In genomic region chr5:10563940-10564837, GRCh38 we compare ENCODE assay signal across 8 cellular contexts. TPM values are rescaled to one million over a fixed set of nuclear protein-coding genes. Genes with fewer than 3 reads are reported as not detected.
DNase-seq lines count a peak whose midpoint lies in the region; ATAC-seq lines count a peak whose summit lies in the region.

Gene ANKRD33B (plus strand): TSS chr5:10564070. CDS start chr5:10564468, 398 bp downstream.

- CTCF ChIA-PET in activated CD4-positive, alpha-beta T cell treated with anti-CD3 and anti-CD28 coated beads for 36 hours (lab: Charles Lee): no interaction called here

- intact Hi-C loops in activated CD4-positive, alpha-beta T cell treated with anti-CD3 and anti-CD28 coated beads for 36 hours (cut with DNase I, micrococcal nuclease): loop anchor here (1.0 to 10.0 kb wide), 12 partner anchors 15 to 314 kb away; partner anchors contain the start of genes MARCHF6 (in 2 of the 2), CCT5 (in 1 of the 2), DAP (in 1 of the 2) and ROPN1L (in 1 of the 2)

- peak; percentile 67 for DNase-seq in A172 (ENCODE audit: low spot score)
- peak; percentile 80 for DNase-seq in NCI-H446 treated with DMSO at 0.1 percent for 48 hours (lab: John Stamatoyannopoulos, UW)
- peak; percentile 90 for DNase-seq in activated CD4-positive, alpha-beta T cell treated with anti-CD3 and anti-CD28 coated beads for 36 hours
- peak; percentile 25 for DNase-seq in cortex of kidney (lab: John Stamatoyannopoulos, UW)
- DNase-seq in memory B cell (ENCODE audit: low spot score in 2 of 2): peak; percentile 81 to 84
- DNase-seq in stimulated activated CD8-positive, alpha-beta memory T cell treated with anti-CD3 and anti-CD28 coated beads, Interleukin-15, amount 100 ng/mL, for 48 hours (ENCODE audit: low read depth in 2 of 2): peak; percentile 68 to 72

- POLR2A ChIA-PET in activated CD4-positive, alpha-beta T cell treated with anti-CD3 and anti-CD28 coated beads for 36 hours (lab: Charles Lee): interaction anchor here (1.0 to 1.2 kb wide), 2 partner anchors 68 to 876 kb away, joined by 3 read pairs; no protein-coding TSS in a partner anchor

- H3K27ac Mint-ChIP-seq in activated CD4-positive, alpha-beta T cell treated with anti-CD3 and anti-CD28 coated beads for 36 hours: no peak within 1 kb of the TSS
- peak within 1 kb of the TSS; percentile 95 for H3K27ac Mint-ChIP-seq in memory B cell

- H3K4me1 Mint-ChIP-seq in activated CD4-positive, alpha-beta T cell treated with anti-CD3 and anti-CD28 coated beads for 36 hours: peaks cover 19% of the 10 kb centered on the region
- H3K4me1 Mint-ChIP-seq in memory B cell: peaks cover 35% of the 10 kb centered on the region

- peak within 1 kb of the TSS; percentile 78 for H3K4me3 Mint-ChIP-seq in activated CD4-positive, alpha-beta T cell treated with anti-CD3 and anti-CD28 coated beads for 36 hours
- H3K4me3 Mint-ChIP-seq in memory B cell: peak within 1 kb of the TSS; percentile 96

- H3K9me3 Mint-ChIP-seq in activated CD4-positive, alpha-beta T cell treated with anti-CD3 and anti-CD28 coated beads for 36 hours (ENCODE audit: low read depth): no peaks in the 10 kb centered on the region
- no peaks in the 10 kb centered on the region for H3K9me3 Mint-ChIP-seq in memory B cell

- H3K36me3 Mint-ChIP-seq in activated CD4-positive, alpha-beta T cell treated with anti-CD3 and anti-CD28 coated beads for 36 hours (ENCODE audit: low read depth): peaks cover 3% of the 10 kb centered on the region
- H3K36me3 Mint-ChIP-seq in memory B cell: no peaks in the 10 kb centered on the region

- H3K27me3 Mint-ChIP-seq in activated CD4-positive, alpha-beta T cell treated with anti-CD3 and anti-CD28 coated beads for 36 hours: peaks cover 13% of the 10 kb centered on the region
- no peaks in the 10 kb centered on the region for H3K27me3 Mint-ChIP-seq in memory B cell

- peak; percentile 51 for ATAC-seq in GM18868 (IDR thresholded peaks at IDR 0.05; ENCODE audit: unreplicated experiment)
- ATAC-seq in HG03066 (IDR thresholded peaks at IDR 0.05; ENCODE audit: low read depth, unreplicated experiment): peak; percentile 53
- peak; percentile 84 for ATAC-seq in activated CD4-positive, alpha-beta T cell treated with anti-CD3 and anti-CD28 coated beads for 36 hours
- ATAC-seq in memory B cell (ENCODE audit: low read depth): peak; percentile 70

RNA-seq across cellular contexts. Expression of gene ANKRD33B, which starts in this region (rescaled TPM):
- total RNA-seq in A172 (2014; rRNA removed; shearing (Covaris generic)): 1.2 and 2.3 TPM in 2 replicates
- 1 to 10 TPM; 4.6 to 4.9 TPM for total RNA-seq in activated CD4-positive, alpha-beta T cell treated with anti-CD3 and anti-CD28 coated beads for 36 hours

Comparison
In these comparisons a context has a peak if more than half of its experiments do, and no peak if none do; other contexts are left out.
1. Peak in every context shown above with its lines: DNase-seq and ATAC-seq.
2. DNase-seq: peak in every context shown above with its lines; median percentile 90 in activated CD4-positive, alpha-beta T cell treated with anti-CD3 and anti-CD28 coated beads for 36 hours; 82 in memory B cell; 80 in NCI-H446 treated with DMSO at 0.1 percent for 48 hours; 70 in stimulated activated CD8-positive, alpha-beta memory T cell treated with anti-CD3 and anti-CD28 coated beads, Interleukin-15, amount 100 ng/mL, for 48 hours; 67 in A172; 25 in cortex of kidney.